In genomic region chr19:12194827-12195500, GRCh38 we compare ENCODE assay signal across 9 cellular contexts. TPM values are rescaled to one million over a fixed set of nuclear protein-coding genes. Genes with fewer than 3 reads are reported as not detected.
A peak's percentile ranks its signal among the peaks of the same experiment; 100 is the strongest.
DNase-seq lines count a peak whose midpoint lies in the region; ATAC-seq and TF ChIP-seq lines count a peak whose summit lies in the region.
"Had no signal": no experiment of that assay in that cellular context is flagged by ENCODE, and none has a peak within 500 bp of the region (broad histone marks: within the 10 kb centered on the region; RNA-seq: fewer than 3 reads in every experiment).

No MANE protein-coding gene starts in this region.

- peaks cover 26% of the 10 kb centered on the region for H3K4me1 Mint-ChIP-seq in stimulated activated naive CD8-positive, alpha-beta T cell treated with anti-CD3 and anti-CD28 coated beads, Interleukin-15, Interleukin-2, amounts not matched to agents 100 ng/mL and 50 ng/mL, for 24 hours (ENCODE audit: low read depth)
- H3K4me1 Mint-ChIP-seq in type B pancreatic cell (ENCODE audit: unreplicated experiment) = no peaks in the 10 kb centered on the region

- peaks cover 67% of the 10 kb centered on the region for H3K36me3 Mint-ChIP-seq in stimulated activated naive CD8-positive, alpha-beta T cell treated with anti-CD3 and anti-CD28 coated beads, Interleukin-15, Interleukin-2, amounts not matched to agents 100 ng/mL and 50 ng/mL, for 24 hours (ENCODE audit: low read depth)
- peaks cover 59% of the 10 kb centered on the region for H3K36me3 Mint-ChIP-seq in type B pancreatic cell

- peaks cover 3% of the 10 kb centered on the region for H3K27me3 Mint-ChIP-seq in stimulated activated naive CD8-positive, alpha-beta T cell treated with anti-CD3 and anti-CD28 coated beads, Interleukin-15, Interleukin-2, amounts not matched to agents 100 ng/mL and 50 ng/mL, for 24 hours
- H3K27me3 Mint-ChIP-seq in type B pancreatic cell = no peaks in the 10 kb centered on the region

- no peaks in the 10 kb centered on the region for H3K27me3 ChIP-seq in neuron (ENCODE audit: insufficient read depth, low read length)

- peak; percentile 86 for DNase-seq in NCI-H748 treated with DMSO at 0.1 percent for 48 hours (lab: John Stamatoyannopoulos, UW)
- peak; percentile 83 for DNase-seq in activated effector memory CD4-positive, alpha-beta T cell treated with anti-CD3 and anti-CD28 coated beads, Interleukin-2, amount 50 U/mL, for 16 hours
- DNase-seq in fibroblast of villous mesenchyme (ENCODE audit: low read depth) = peak; percentile 30
- DNase-seq in type B pancreatic cell (ENCODE audit: extremely low spot score, unreplicated experiment) = no peak

- peak overlapping the region; percentile 76 for H3K27ac Mint-ChIP-seq in stimulated activated naive CD8-positive, alpha-beta T cell treated with anti-CD3 and anti-CD28 coated beads, Interleukin-15, Interleukin-2, amounts not matched to agents 100 ng/mL and 50 ng/mL, for 24 hours
- H3K27ac Mint-ChIP-seq in type B pancreatic cell = no peak overlapping the region

- H2AFZ ChIP-seq in neuron (ENCODE audit: low read depth, low read length) = no peak overlapping the region
- H2AFZ ChIP-seq: PC-9 had no signal

- peaks cover 19% of the 10 kb centered on the region for H3K36me3 ChIP-seq in neuron (ENCODE audit: insufficient read depth, low read length)

- no peaks in the 10 kb centered on the region for H3K4me1 ChIP-seq in neuron (ENCODE audit: insufficient read depth, low read length)

- peak overlapping the region; percentile 82 for H3K4me3 Mint-ChIP-seq in stimulated activated naive CD8-positive, alpha-beta T cell treated with anti-CD3 and anti-CD28 coated beads, Interleukin-15, Interleukin-2, amounts not matched to agents 100 ng/mL and 50 ng/mL, for 24 hours
- H3K4me3 Mint-ChIP-seq in type B pancreatic cell = no peak overlapping the region

- ATAC-seq in GM19324 (IDR thresholded peaks at IDR 0.05; ENCODE audit: low FRiP score, unreplicated experiment) = no peak
- no peak for ATAC-seq in HG03097 (IDR thresholded peaks at IDR 0.05; ENCODE audit: low FRiP score, unreplicated experiment)

- H3K9me3 Mint-ChIP-seq in stimulated activated naive CD8-positive, alpha-beta T cell treated with anti-CD3 and anti-CD28 coated beads, Interleukin-15, Interleukin-2, amounts not matched to agents 100 ng/mL and 50 ng/mL, for 24 hours = peaks cover 33% of the 10 kb centered on the region
- H3K9me3 Mint-ChIP-seq in type B pancreatic cell = peaks cover 14% of the 10 kb centered on the region

- H3K4me3 ChIP-seq in fibroblast of villous mesenchyme (ENCODE audit: low read depth, low read length) = peak overlapping the region; percentile 51
- peak overlapping the region; percentile 41 for H3K4me3 ChIP-seq in neuron (ENCODE audit: low read length)
- H3K4me3 ChIP-seq: PC-9 had no signal

- H3K9me3 ChIP-seq in neuron (ENCODE audit: low read length) = peaks cover 45% of the 10 kb centered on the region

- TF ChIP-seq CTCF in fibroblast of villous mesenchyme (IDR thresholded peaks at IDR 0.05; ENCODE audit: insufficient read depth, low read depth, low read length) (no peak), type B pancreatic cell (conservative IDR thresholded peaks at IDR 0.05) (no peak)

RNA-seq across cellular contexts. Expression of gene ZNF136, which starts 32.1 kb away (rescaled TPM):
- 5.2 and 8.2 TPM in 2 replicates for total RNA-seq in fibroblast of villous mesenchyme
- 14.1 and 21.0 TPM in 2 replicates for total RNA-seq in type B pancreatic cell (ENCODE audit: low replicate concordance)

RNA-seq across cellular contexts. Expression of gene ZNF625, which starts 38.4 kb away (rescaled TPM):
- 10.3 and 14.7 TPM in 2 replicates for total RNA-seq in fibroblast of villous mesenchyme
- 14.8 and 23.3 TPM in 2 replicates for total RNA-seq in type B pancreatic cell (ENCODE audit: low replicate concordance)

RNA-seq across cellular contexts. Expression of gene ZNF20, which starts 54.8 kb away (rescaled TPM):
- total RNA-seq in fibroblast of villous mesenchyme (3.5 and 6.0 TPM in 2 replicates), type B pancreatic cell (ENCODE audit: low replicate concordance) (9.0 and 9.9 TPM in 2 replicates)
